In genomic region chr19:39132344-39132969, GRCh38 we compare ENCODE assay signal across 1 cellular context.
TF ChIP-seq lines count a peak whose summit lies in the region.

No MANE protein-coding gene starts in this region.

TF ChIP-seq in IMR-90, 13 proteins besides CTCF, POLR2A, EP300 and RAD21 (continued from another document):
- TF ChIP-seq ELK1 (IDR thresholded peaks at IDR 0.05; ENCODE audit: borderline replicate concordance, low read depth, low read length) (no peak), CHD1 (IDR thresholded peaks at IDR 0.05; ENCODE audit: low read depth, low read length) (no peak)
